20 cellular contexts compared by ENCODE assay signal in the genomic region with DNA sequence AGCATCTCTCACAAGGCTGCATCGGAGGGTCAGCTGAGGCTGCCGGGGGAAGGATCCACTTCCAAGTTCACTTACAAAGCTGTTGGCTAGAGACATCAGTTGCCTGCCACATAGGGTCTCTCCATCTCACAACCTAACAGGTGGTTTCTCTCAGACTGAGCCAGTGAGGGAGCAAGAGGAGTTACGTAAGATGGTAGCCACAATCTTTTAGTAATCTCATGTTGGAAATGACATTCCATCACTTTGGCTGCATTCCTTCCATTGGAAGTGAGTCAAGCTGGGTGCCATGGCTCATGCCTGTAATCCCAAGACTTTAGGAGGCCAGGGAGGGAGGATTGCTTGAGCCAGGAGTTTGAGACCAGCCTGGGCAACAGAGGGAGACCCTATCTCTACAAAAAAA.
DNase-seq lines count a peak whose midpoint lies in the region; ATAC-seq and TF ChIP-seq lines count a peak whose summit lies in the region.
"Had no signal": no experiment of that assay in that cellular context is flagged by ENCODE, and none has a peak within 500 bp of the region (broad histone marks: within the 10 kb centered on the region; RNA-seq: fewer than 3 reads in every experiment).

No MANE protein-coding gene starts in this region.

- in situ Hi-C loops in brain microvascular endothelial cell (cut with HindIII; ENCODE audit: low pct_ligation_motif_present, low sequenced_read_pairs) = no loop called here

- DNase-seq in AG08396 (ENCODE audit: low spot score) (peak; percentile 55), HS-5 (ENCODE audit: low read depth) (peak; percentile 43), brain microvascular endothelial cell (peak; percentile 17), iris pigment epithelial cell (ENCODE audit: low read depth) (peak; percentile 58), Ammon's horn (ENCODE audit: low spot score) (no peak), DMS153 treated with DMSO at 0.1 percent for 48 hours (lab: John Stamatoyannopoulos, UW; ENCODE audit: unreplicated experiment) (no peak), NCI-H1105 (lab: John Stamatoyannopoulos, UW) (no peak)
- DNase-seq: activated CD4-positive, alpha-beta memory T cell treated with anti-CD3 and anti-CD28 coated beads, Interleukin-2, amount 10 ng/mL, durations not matched to agents 7 days and 5 days; activated T-cell treated with anti-CD3 and anti-CD28 coated beads, Interleukin-2, amount 50 U/mL, for 24 hours; effector memory CD4-positive, alpha-beta T cell; foreskin keratinocyte; GDM1; left ventricle myocardium inferior; NCI-H146; ovary; stimulated activated CD4-positive, alpha-beta T cell treated with anti-CD3 and anti-CD28 coated beads, Interleukin-2, amount 100 ng/mL, for 48 hours had no signal

- TF ChIP-seq CTCF in brain microvascular endothelial cell (IDR thresholded peaks at IDR 0.05; ENCODE audit: low read depth, low read length, missing control alignments) = no peak

- H3K36me3 ChIP-seq in brain microvascular endothelial cell (replicated peaks) = no peaks in the 10 kb centered on the region
- H3K36me3 ChIP-seq: left ventricle myocardium inferior, ovary had no signal

- H3K4me3 ChIP-seq in brain microvascular endothelial cell (ENCODE audit: low read depth, low read length) = no peak overlapping the region
- H3K4me3 ChIP-seq: K562, left ventricle myocardium inferior, ovary had no signal

- no peak overlapping the region for H3K27ac ChIP-seq in brain microvascular endothelial cell
- H3K27ac ChIP-seq: foreskin keratinocyte, left ventricle myocardium inferior, ovary had no signal

- no peak for ATAC-seq in HG03139 (IDR thresholded peaks at IDR 0.05; ENCODE audit: unreplicated experiment)
- ATAC-seq: activated naive CD4-positive, alpha-beta T cell treated with anti-CD3 and anti-CD28 coated beads, Interleukin-2, amount 50 U/mL, for 72 hours; foreskin keratinocyte; K562; Panc1 had no signal

- no peaks in the 10 kb centered on the region for H3K27me3 ChIP-seq in brain microvascular endothelial cell (replicated peaks)
- H3K27me3 ChIP-seq: foreskin keratinocyte, ovary had no signal

Comparison
In these comparisons a context has a peak if more than half of its experiments do, and no peak if none do; other contexts are left out.
1. DNase-seq: peak in AG08396 (single experiment), HS-5 (single experiment), brain microvascular endothelial cell (single experiment) and iris pigment epithelial cell (single experiment); none in Ammon's horn (single experiment), DMS153 treated with DMSO at 0.1 percent for 48 hours (single experiment) and NCI-H1105 (single experiment).